8 cellular contexts compared by ENCODE assay signal in the genomic region with DNA sequence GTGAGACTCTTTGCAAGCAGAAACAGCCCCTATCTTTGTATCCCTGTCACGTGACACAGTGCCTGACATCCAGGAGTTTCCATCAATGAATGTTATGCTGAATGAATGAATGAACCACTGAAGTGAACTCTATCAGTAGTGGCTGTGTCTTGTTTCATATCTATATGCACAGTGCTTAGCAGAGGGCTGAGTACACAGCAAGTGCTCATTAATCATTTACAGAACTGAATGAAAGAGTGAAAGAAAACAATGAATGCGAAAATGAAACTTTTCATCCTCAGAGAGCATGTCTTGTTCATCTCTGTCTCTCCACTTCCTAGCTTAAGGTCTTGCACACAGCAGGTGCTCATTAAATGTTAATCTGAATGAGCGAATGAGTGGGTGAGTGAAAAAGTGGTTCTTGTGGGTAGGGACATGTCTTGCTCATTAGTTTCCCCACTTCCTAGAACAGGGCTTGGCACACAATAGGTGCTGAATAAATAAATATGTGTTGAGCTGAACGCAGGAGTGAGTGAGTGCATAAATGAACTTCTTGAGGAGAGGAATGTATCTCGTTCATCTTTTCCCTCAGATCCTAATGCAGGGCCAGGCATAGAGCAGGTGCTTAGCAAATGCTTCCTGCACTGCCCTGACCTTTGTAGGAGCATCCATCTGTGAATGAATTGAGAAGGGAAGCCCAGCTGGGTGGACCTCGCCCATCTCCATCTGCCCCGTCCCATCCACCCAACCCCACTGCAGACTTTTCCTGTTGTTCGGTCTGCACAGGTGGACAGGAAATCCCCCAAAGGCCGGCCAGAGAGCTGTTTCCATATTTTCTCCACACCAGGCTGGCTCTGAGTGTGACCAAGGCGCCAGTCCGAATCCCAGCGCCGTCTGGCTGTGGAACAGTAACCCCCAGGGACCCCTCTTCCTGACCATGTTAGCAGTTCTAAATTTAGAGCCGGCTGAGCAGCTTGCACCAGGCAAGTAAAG.
DNase-seq lines count a peak whose midpoint lies in the region; ATAC-seq and TF ChIP-seq lines count a peak whose summit lies in the region.

No MANE protein-coding gene starts in this region.

- no peak for TF ChIP-seq CTCF in GM13977 (IDR thresholded peaks at IDR 0.05; ENCODE audit: extremely low read depth, insufficient read depth, missing control alignments)

- H3K36me3 ChIP-seq in SJCRH30: no peaks in the 10 kb centered on the region

- ATAC-seq in GM21786 (IDR thresholded peaks at IDR 0.05; ENCODE audit: unreplicated experiment): peak; percentile 90
- ATAC-seq in left lobe of liver: peak; percentile 71

- H3K4me1 ChIP-seq in SJCRH30: peaks cover 28% of the 10 kb centered on the region

- no peaks in the 10 kb centered on the region for H3K27me3 ChIP-seq in SJCRH30

- no peak overlapping the region for H3K4me3 ChIP-seq in SJCRH30

- in situ Hi-C loops in GM13977 (cut with MboI; ENCODE audit: low pct_unique_long_range_greater_than_20kb, low sequenced_read_pairs, unreplicated experiment): loop anchor here (25.0 kb wide), 1 partner anchor 251 kb away; no protein-coding TSS in a partner anchor

- DNase-seq in GM13977 (ENCODE audit: low spot score): peak; percentile 69
- peak; percentile 96 to 97 for DNase-seq in SJCRH30
- no peak for DNase-seq in left lobe of liver (ENCODE audit: low spot score)
- DNase-seq in Kasumi-1 (lab: John Stamatoyannopoulos, UW): no peak
- DNase-seq in NCI-H226: no peak
- no peak for DNase-seq in NCI-H1048 (lab: John Stamatoyannopoulos, UW)
- DNase-seq in central memory CD4-positive, alpha-beta T cell: no peak

- H3K9me3 ChIP-seq in SJCRH30 (replicated peaks): no peaks in the 10 kb centered on the region

- no peak overlapping the region; the same call in 1 of the 2 replicates for H3K27ac ChIP-seq in SJCRH30

Comparison
In these comparisons a context has a peak if more than half of its experiments do, and no peak if none do; other contexts are left out.
1. DNase-seq: peak in GM13977 (single experiment) and SJCRH30 (2 of 2); none in left lobe of liver (single experiment), Kasumi-1 (0 of 2), NCI-H226 (single experiment), NCI-H1048 (single experiment) and central memory CD4-positive, alpha-beta T cell (single experiment).